ENCODE assay signal across 25 cellular contexts in genomic region chr16:1061769-1062505, GRCh38. TPM values are rescaled to one million over a fixed set of nuclear protein-coding genes. Genes with fewer than 3 reads are reported as not detected.
DNase-seq lines count a peak whose midpoint lies in the region; ATAC-seq, FAIRE-seq and TF ChIP-seq lines count a peak whose summit lies in the region.
"Had no signal": no experiment of that assay in that cellular context is flagged by ENCODE, and none has a peak within 500 bp of the region (broad histone marks: within the 10 kb centered on the region; RNA-seq: fewer than 3 reads in every experiment).

No MANE protein-coding gene starts in this region.

- H3K4me1 ChIP-seq in HepG2 (ENCODE audit: insufficient read depth, low read length) (no peaks in the 10 kb centered on the region), right lobe of liver (no peaks in the 10 kb centered on the region), K562 (replicated peaks in 1 of 2; ENCODE audit: control insufficient read depth in 2 of 2, insufficient read depth in 2 of 2, low read length in 2 of 2) (peaks cover 0 to 29% of the 10 kb centered on the region in 2 experiments; a peak in 2 of 5 replicates), neuronal stem cell (ENCODE audit: control insufficient read depth in 2 of 2, insufficient read depth in 1 of 2, low read depth in 1 of 2, low read length in 2 of 2) (no peaks in the 10 kb centered on the region)
- H3K4me1 ChIP-seq: BE2C; BLaER1 treated with 17β-estradiol and CSF1 and Interleukin-3, amounts not matched to agents 10 nM and 100 nM had no signal

- H2AFZ ChIP-seq in HepG2 (ENCODE audit: low read length) (no peak overlapping the region), K562 (ENCODE audit: low read depth, low read length) (no peak overlapping the region), neuronal stem cell (ENCODE audit: low read length) (no peak overlapping the region)

- H2BK120ac ChIP-seq in neuronal stem cell (ENCODE audit: low read depth, low read length): peak overlapping the region; percentile 47

- FAIRE-seq in HepG2 (lab: Jason Lieb, UNC): no peak
- FAIRE-seq in K562 (lab: Jason Lieb, UNC): no peak
- FAIRE-seq: A549, GM12892 had no signal

- no peak overlapping the region for H2BK5ac ChIP-seq in neuronal stem cell (ENCODE audit: low read length)

- H3K23ac ChIP-seq in neuronal stem cell (ENCODE audit: low read depth, low read length, poor library complexity): peak overlapping the region; percentile 65

- H3K4me2 ChIP-seq in HepG2 (ENCODE audit: low read depth, low read length): no peak overlapping the region
- no peak overlapping the region for H3K4me2 ChIP-seq in K562 (ENCODE audit: insufficient read depth, low read length)
- H3K4me2 ChIP-seq in neuronal stem cell (ENCODE audit: insufficient read depth, low read length, poor library complexity, severe bottlenecking): no peak overlapping the region
- H3K4me2 ChIP-seq: A549; BLaER1 treated with 17β-estradiol and CSF1 and Interleukin-3, amounts not matched to agents 10 nM and 100 nM had no signal

- no peak overlapping the region for H3K27ac ChIP-seq in HepG2 (ENCODE audit: extremely low read length, insufficient read depth, low read length)
- no peak overlapping the region for H3K27ac ChIP-seq in right lobe of liver
- H3K27ac ChIP-seq in K562 (ENCODE audit: extremely low read depth, low read depth, low read length): no peak overlapping the region
- no peak overlapping the region for H3K27ac ChIP-seq in neuronal stem cell (replicated peaks; ENCODE audit: low read length)
- H3K27ac ChIP-seq: A549; BLaER1 treated with 17β-estradiol and CSF1 and Interleukin-3, amounts not matched to agents 10 nM and 100 nM had no signal

- H4K8ac ChIP-seq in neuronal stem cell (ENCODE audit: low read depth, low read length): no peak overlapping the region

- no peak overlapping the region for H3K4ac ChIP-seq in neuronal stem cell (ENCODE audit: low read length)

- no peaks in the 10 kb centered on the region for H3K79me1 ChIP-seq in neuronal stem cell (ENCODE audit: low read depth, low read length)

- H3K9me1 ChIP-seq in K562 (ENCODE audit: control insufficient read depth, insufficient read depth, low read length): no peaks in the 10 kb centered on the region

- H2BK15ac ChIP-seq in neuronal stem cell (ENCODE audit: low read length): peak overlapping the region; percentile 26

- ATAC-seq in HepG2 (no peak), right lobe of liver (no peak), K562 (peak; percentile 64; the same call in 2 of the 3 replicates)

- no peak overlapping the region for H3K9ac ChIP-seq in HepG2 (ENCODE audit: insufficient read depth, low read depth, low read length)
- no peak overlapping the region; a peak in 1 of 4 replicates for H3K9ac ChIP-seq in K562 (ENCODE audit: insufficient read depth in 1 of 2, low read depth in 2 of 2, low read length in 2 of 2)
- H3K9ac ChIP-seq in neuronal stem cell (ENCODE audit: low read depth, low read length, poor library complexity): peak overlapping the region; percentile 21
- H3K9ac ChIP-seq: BLaER1 treated with 17β-estradiol and CSF1 and Interleukin-3, amounts not matched to agents 10 nM and 100 nM had no signal

- TF ChIP-seq RAD21 in HepG2 (CRISPR knock-in tag; IDR thresholded peaks at IDR 0.05): no peak
- no peak for TF ChIP-seq RAD21 in K562 (CRISPR knock-in tag; conservative IDR thresholded peaks at IDR 0.05 in 1 of 2, IDR thresholded peaks at IDR 0.05 in 1 of 2)

- no peak overlapping the region for H2BK12ac ChIP-seq in neuronal stem cell (ENCODE audit: low read length)

- H2AK5ac ChIP-seq in neuronal stem cell (ENCODE audit: low read depth, low read length): peak overlapping the region; percentile 99

- POLR2A ChIA-PET in HepG2 (lab: Yijun Ruan, JAX): no interaction called here
- POLR2A ChIA-PET in K562 (lab: Yijun Ruan, JAX): interaction anchor here (0.5 to 0.6 kb wide), 2 partner anchors 9 to 30 kb away, joined by 3 read pairs; no protein-coding TSS in a partner anchor

- no peak for DNase-seq in HepG2 (ENCODE audit: low spot score)
- DNase-seq in right lobe of liver: no peak
- DNase-seq in K562 (ENCODE audit: extremely low read depth in 1 of 4, low spot score in 3 of 4): no peak
- DNase-seq in neuronal stem cell (ENCODE audit: low spot score): no peak
- DNase-seq in OCI-M2 (lab: John Stamatoyannopoulos, UW; ENCODE audit: unreplicated experiment): no peak
- no peak for DNase-seq in T-helper 2 cell
- DNase-seq: 8988T; ACHN; AML-193; BE2C; Calu3; CD4-positive, alpha-beta T cell; CD8-positive, alpha-beta memory T cell; COR-L47; DMS53; DMS79 treated with DMSO at 0.1 percent for 48 hours; GOT3; H7; HCEC 1CT had no signal

- H3K36me3 ChIP-seq in HepG2 (replicated peaks in 1 of 2; ENCODE audit: control insufficient read depth in 1 of 2, insufficient read depth in 2 of 2, low read length in 2 of 2) (no peaks in the 10 kb centered on the region), right lobe of liver (no peaks in the 10 kb centered on the region), K562 (ENCODE audit: control insufficient read depth, insufficient read depth, low read length) (no peaks in the 10 kb centered on the region), neuronal stem cell (replicated peaks in 1 of 2; ENCODE audit: control insufficient read depth in 2 of 2, insufficient read depth in 2 of 2, low read length in 2 of 2) (no peaks in the 10 kb centered on the region)
- H3K36me3 ChIP-seq: BE2C; BLaER1 treated with 17β-estradiol and CSF1 and Interleukin-3, amounts not matched to agents 10 nM and 100 nM had no signal

- TF ChIP-seq POLR2A in HepG2 (IDR thresholded peaks at IDR 0.05; ENCODE audit: insufficient read depth in 1 of 2, low read depth in 2 of 2, low read length in 2 of 2) (no peak), right lobe of liver (IDR thresholded peaks at IDR 0.05) (no peak), K562 (conservative IDR thresholded peaks at IDR 0.05) (no peak)

- H3K79me2 ChIP-seq in HepG2 (ENCODE audit: insufficient read depth, low read length) (no peaks in the 10 kb centered on the region), K562 (ENCODE audit: control insufficient read depth, insufficient read depth, low read length) (no peaks in the 10 kb centered on the region)

- TF ChIP-seq EP300 in HepG2 (IDR thresholded peaks at IDR 0.05; ENCODE audit: low read depth in 2 of 2, low read length in 2 of 2): no peak
- TF ChIP-seq EP300 in HepG2 (CRISPR knock-in tag; IDR thresholded peaks at IDR 0.05; ENCODE audit: borderline replicate concordance): no peak
- no peak for TF ChIP-seq EP300 in K562 (IDR thresholded peaks at IDR 0.05; ENCODE audit: low read length)

- intact Hi-C loops in HepG2 (cut with micrococcal nuclease; ENCODE audit: unreplicated experiment) (no loop called here), right lobe of liver (cut with DNase I) (no loop called here), K562 (cut with micrococcal nuclease) (no loop called here)

- H4K91ac ChIP-seq in neuronal stem cell (ENCODE audit: low read depth, low read length, poor library complexity): no peak overlapping the region

- in situ Hi-C loops in HepG2 (cut with HindIII; ENCODE audit: extremely low pct_ligation_motif_present, low pct_unique_long_range_greater_than_20kb) (no loop called here), K562 (cut with MboI) (no loop called here)

- CTCF ChIA-PET in HepG2 (lab: Yijun Ruan, JAX; ENCODE audit: low intra/inter-chr PET ratio, low total read pairs): no interaction called here
- CTCF ChIA-PET in K562 (lab: Yijun Ruan, JAX; ENCODE audit: low intra/inter-chr PET ratio): no interaction called here

- BruUV-seq in HepG2 (replicated peaks; lab: Mats Ljungman, UMichigan) (no TSS peak), K562 (replicated peaks; lab: Mats Ljungman, UMichigan) (no TSS peak)

- no peak overlapping the region for H3K4me3 ChIP-seq in HepG2 (replicated peaks in 1 of 3; ENCODE audit: insufficient read depth in 1 of 3, low read depth in 2 of 3, low read length in 3 of 3)
- H3K4me3 ChIP-seq in right lobe of liver: no peak overlapping the region
- H3K4me3 ChIP-seq in K562: no peak overlapping the region
- no peak overlapping the region for H3K4me3 ChIP-seq in neuronal stem cell (ENCODE audit: low read length in 2 of 2)
- H3K4me3 ChIP-seq: A549; BLaER1 treated with 17β-estradiol and CSF1 and Interleukin-3, amounts not matched to agents 10 nM and 100 nM had no signal

- peaks cover 24 to 71% of the 10 kb centered on the region in 2 experiments for H3K27me3 ChIP-seq in HepG2 (ENCODE audit: control insufficient read depth in 1 of 2, insufficient read depth in 2 of 2, low read length in 2 of 2)
- no peaks in the 10 kb centered on the region for H3K27me3 ChIP-seq in right lobe of liver
- H3K27me3 ChIP-seq in K562 (ENCODE audit: control insufficient read depth in 2 of 2, insufficient read depth in 2 of 2, low read length in 2 of 2): peaks cover 22 to 65% of the 10 kb centered on the region in 2 experiments
- peaks cover 0 to 11% (median 0%) of the 10 kb centered on the region in 3 experiments for H3K27me3 ChIP-seq in neuronal stem cell (ENCODE audit: control insufficient read depth in 3 of 3, insufficient read depth in 3 of 3, low read depth in 1 of 3, low read length in 3 of 3)

- H3K9me3 ChIP-seq in HepG2 (ENCODE audit: low read length): no peaks in the 10 kb centered on the region
- H3K9me3 ChIP-seq in right lobe of liver: no peaks in the 10 kb centered on the region
- H3K9me3 ChIP-seq in K562 (replicated peaks; ENCODE audit: control insufficient read depth, insufficient read depth, low read depth, low read length): no peaks in the 10 kb centered on the region
- peaks cover 4 to 12% of the 10 kb centered on the region in 2 donors for H3K9me3 ChIP-seq in neuronal stem cell (replicated peaks in 1 of 2; ENCODE audit: control insufficient read depth in 2 of 2, insufficient read depth in 1 of 2, low read depth in 1 of 2, low read length in 2 of 2)
- H3K9me3 ChIP-seq: BE2C had no signal

- TF ChIP-seq CTCF in HepG2 (CRISPR knock-in tag; IDR thresholded peaks at IDR 0.05) (no peak), right lobe of liver (IDR thresholded peaks at IDR 0.05) (no peak), K562 (IDR thresholded peaks at IDR 0.05 in 2 of 3, conservative IDR thresholded peaks at IDR 0.05 in 1 of 3; ENCODE audit: insufficient read depth in 2 of 3, low read depth in 1 of 3, low read length in 3 of 3) (no peak)

- no peaks in the 10 kb centered on the region; the same call in 1 of the 2 replicates for H4K20me1 ChIP-seq in HepG2 (ENCODE audit: insufficient read depth, low read length)
- 0 out of 2 replicates have a peak, but pooled peaks cover 7% of the 10 kb centered on the region for H4K20me1 ChIP-seq in K562 (replicated peaks; ENCODE audit: control insufficient read depth, insufficient read depth, low read length)

- H3K18ac ChIP-seq in neuronal stem cell (ENCODE audit: low read length): peak overlapping the region; percentile 57

- WGBS in HepG2 (ENCODE audit: low lambda C conversion rate): 27% methylated on average over 18 of the region's 43 CpGs
- WGBS in right lobe of liver (ENCODE audit: insufficient coverage, low coverage, low lambda C conversion rate, missing lambda C conversion rate): 76% methylated on average over 12 of the region's 43 CpGs
- WGBS in K562 (ENCODE audit: insufficient coverage, low coverage, missing lambda C conversion rate): 5% methylated on average over 39 of the region's 43 CpGs
- no CpG with 5 or more reads among the region's 43 CpGs for WGBS in neuronal stem cell (ENCODE audit: extremely low coverage in 2 of 2, insufficient read length in 2 of 2, insufficient replicate concordance in 1 of 2), 2 donors

- no peak overlapping the region for H3K14ac ChIP-seq in neuronal stem cell (ENCODE audit: low read length)

RNA-seq across cellular contexts. Expression of gene SSTR5, which starts 10.6 kb away (rescaled TPM):
- total RNA-seq in HepG2 (2016; rRNA removed; fragmentation: Illumina TruSeq; extraction: Trizol) (0.14 and 0.49 TPM in 2 replicates), right lobe of liver (not detected), K562 (2014; rRNA removed) (not detected in 2 replicates), K562 (2014; rRNA removed; fragmentation: Illumina TruSeq; extraction: Trizol) (not detected in 2 replicates), K562 (2015; rRNA removed; fragmentation: Illumina TruSeq; extraction: Trizol) (not detected in 2 replicates), K562 (2021) (not detected in 2 replicates)
- 0.18 TPM in 1 of 2 replicates, not detected in the other for total RNA-seq in HepG2 (2016; cell fraction: cytosol; rRNA removed; fragmentation: Illumina TruSeq; extraction: Trizol; ENCODE audit: low read depth)
- 0.22 TPM in 1 of 2 replicates, not detected in the other for total RNA-seq in HepG2 (2016; cell fraction: insoluble cytoplasmic fraction; rRNA removed; fragmentation: Illumina TruSeq; extraction: Trizol)
- total RNA-seq in HepG2 (2016; cell fraction: membrane; rRNA removed; fragmentation: Illumina TruSeq; extraction: Trizol): 0.14 and 0.15 TPM in 2 replicates
- not detected in 2 replicates for total RNA-seq in HepG2 (2016; cell fraction: nucleus; rRNA removed; fragmentation: Illumina TruSeq; extraction: Trizol)
- polyA plus RNA-seq in HepG2 (2011; rRNA removed) (0.20 and 0.26 TPM in 2 replicates), K562 (2011; rRNA removed) (not detected in 2 replicates), K562 (2014; fragmentation: Illumina TruSeq; extraction: Trizol) (not detected in 2 replicates), K562 (2014; fragmentation: Nextera tagmentation; extraction: Ambion mirVana) (not detected), K562 (2014; rRNA removed) (not detected in 2 replicates)
- 0.55 and 0.79 TPM in 2 replicates for polyA plus RNA-seq in HepG2 (2011; cell fraction: cytosol; rRNA removed)
- polyA plus RNA-seq in HepG2 (2011; cell fraction: nucleus; rRNA removed): 0.55 and 0.62 TPM in 2 replicates
- polyA plus RNA-seq in HepG2 (2012): 1.3 and 2.0 TPM in 2 replicates
- polyA plus RNA-seq in HepG2 (2016; cell fraction: cytosol; fragmentation: Illumina TruSeq; extraction: Trizol; ENCODE audit: low read depth): not detected in 2 replicates
- not detected in 2 replicates for polyA plus RNA-seq in HepG2 (2016; cell fraction: insoluble cytoplasmic fraction; fragmentation: Illumina TruSeq; extraction: Trizol; ENCODE audit: low read depth)
- polyA plus RNA-seq in HepG2 (2016; cell fraction: membrane; fragmentation: Illumina TruSeq; extraction: Trizol; ENCODE audit: low read depth): 0.18 TPM in 1 of 2 replicates, not detected in the other
- polyA plus RNA-seq in HepG2 (2016; cell fraction: nucleus; fragmentation: Illumina TruSeq; extraction: Trizol; ENCODE audit: insufficient read depth, low read depth): 0.36 TPM in 1 of 2 replicates, not detected in the other
- polyA minus RNA-seq in HepG2 (2011; rRNA and poly(A)+ RNA removed; ENCODE audit: low replicate concordance): 0.26 and 1.1 TPM in 2 replicates
- 0.44 and 0.59 TPM in 2 replicates for polyA minus RNA-seq in HepG2 (2011; cell fraction: cytosol; rRNA and poly(A)+ RNA removed)
- polyA minus RNA-seq in HepG2 (2011; cell fraction: nucleus; rRNA and poly(A)+ RNA removed): 0.26 TPM in 1 of 2 replicates, not detected in the other
- total RNA-seq in K562 (2011; cell fraction: chromatin; rRNA removed; ENCODE audit: low replicate concordance): not detected in 2 replicates
- total RNA-seq in K562 (2011; cell fraction: nucleolus; rRNA removed): not detected in 2 replicates
- not detected in 2 replicates for total RNA-seq in K562 (2011; cell fraction: nucleoplasm; rRNA removed)
- not detected in 2 replicates for polyA plus RNA-seq in K562 (2011; cell fraction: cytosol; rRNA removed)
- not detected in 2 replicates for polyA plus RNA-seq in K562 (2011; cell fraction: nucleus; rRNA removed)
- not detected in 2 replicates for polyA plus RNA-seq in K562 (2012)
- polyA minus RNA-seq in K562 (2011; rRNA and poly(A)+ RNA removed): not detected in 2 replicates
- not detected in 2 replicates for polyA minus RNA-seq in K562 (2011; cell fraction: cytosol; rRNA and poly(A)+ RNA removed)
- not detected in 2 replicates for polyA minus RNA-seq in K562 (2011; cell fraction: nucleus; rRNA and poly(A)+ RNA removed)
- not detected for polyA plus RNA-seq in neuronal stem cell (2013, experiment 1 of 2)
- not detected for polyA plus RNA-seq in neuronal stem cell (2013, experiment 2 of 2)
- total RNA-seq: Calu3; CD4-positive, alpha-beta T cell; CD8-positive, alpha-beta memory T cell; Daoy; G401 had no signal
- polyA plus RNA-seq: CD14-positive monocyte; CD8-positive, alpha-beta memory T cell had no signal

RNA-seq across cellular contexts. Expression of gene C1QTNF8, which starts 34.1 kb away (rescaled TPM):
- total RNA-seq in HepG2 (2016; rRNA removed; fragmentation: Illumina TruSeq; extraction: Trizol) (0.09 TPM in 1 of 2 replicates, not detected in the other), right lobe of liver (not detected), K562 (2014; rRNA removed) (not detected in 2 replicates), K562 (2014; rRNA removed; fragmentation: Illumina TruSeq; extraction: Trizol) (not detected in 2 replicates), K562 (2015; rRNA removed; fragmentation: Illumina TruSeq; extraction: Trizol) (not detected in 2 replicates), K562 (2021) (not detected in 2 replicates)
- total RNA-seq in HepG2 (2016; cell fraction: cytosol; rRNA removed; fragmentation: Illumina TruSeq; extraction: Trizol; ENCODE audit: low read depth): 0.20 TPM in 1 of 2 replicates, not detected in the other
- not detected in 2 replicates for total RNA-seq in HepG2 (2016; cell fraction: insoluble cytoplasmic fraction; rRNA removed; fragmentation: Illumina TruSeq; extraction: Trizol)
- not detected in 2 replicates for total RNA-seq in HepG2 (2016; cell fraction: membrane; rRNA removed; fragmentation: Illumina TruSeq; extraction: Trizol)
- total RNA-seq in HepG2 (2016; cell fraction: nucleus; rRNA removed; fragmentation: Illumina TruSeq; extraction: Trizol): 0.22 TPM in 1 of 2 replicates, not detected in the other
- polyA plus RNA-seq in HepG2 (2011; rRNA removed) (not detected in 2 replicates), K562 (2011; rRNA removed) (not detected in 2 replicates), K562 (2014; fragmentation: Illumina TruSeq; extraction: Trizol) (not detected in 2 replicates), K562 (2014; fragmentation: Nextera tagmentation; extraction: Ambion mirVana) (not detected), K562 (2014; rRNA removed) (not detected in 2 replicates)
- not detected in 2 replicates for polyA plus RNA-seq in HepG2 (2011; cell fraction: cytosol; rRNA removed)
- 0.13 TPM in 1 of 2 replicates, not detected in the other for polyA plus RNA-seq in HepG2 (2011; cell fraction: nucleus; rRNA removed)
- polyA plus RNA-seq in HepG2 (2012): not detected in 2 replicates
- not detected in 2 replicates for polyA plus RNA-seq in HepG2 (2016; cell fraction: cytosol; fragmentation: Illumina TruSeq; extraction: Trizol; ENCODE audit: low read depth)
- not detected in 2 replicates for polyA plus RNA-seq in HepG2 (2016; cell fraction: insoluble cytoplasmic fraction; fragmentation: Illumina TruSeq; extraction: Trizol; ENCODE audit: low read depth)
- not detected in 2 replicates for polyA plus RNA-seq in HepG2 (2016; cell fraction: membrane; fragmentation: Illumina TruSeq; extraction: Trizol; ENCODE audit: low read depth)
- not detected in 2 replicates for polyA plus RNA-seq in HepG2 (2016; cell fraction: nucleus; fragmentation: Illumina TruSeq; extraction: Trizol; ENCODE audit: insufficient read depth, low read depth)
- polyA minus RNA-seq in HepG2 (2011; rRNA and poly(A)+ RNA removed; ENCODE audit: low replicate concordance): not detected in 2 replicates
- not detected in 2 replicates for polyA minus RNA-seq in HepG2 (2011; cell fraction: cytosol; rRNA and poly(A)+ RNA removed)
- polyA minus RNA-seq in HepG2 (2011; cell fraction: nucleus; rRNA and poly(A)+ RNA removed): not detected in 2 replicates
- total RNA-seq in K562 (2011; cell fraction: chromatin; rRNA removed; ENCODE audit: low replicate concordance): not detected in 2 replicates
- not detected in 2 replicates for total RNA-seq in K562 (2011; cell fraction: nucleolus; rRNA removed)
- total RNA-seq in K562 (2011; cell fraction: nucleoplasm; rRNA removed): not detected in 2 replicates
- not detected in 2 replicates for polyA plus RNA-seq in K562 (2011; cell fraction: cytosol; rRNA removed)
- polyA plus RNA-seq in K562 (2011; cell fraction: nucleus; rRNA removed): not detected in 2 replicates
- not detected in 2 replicates for polyA plus RNA-seq in K562 (2012)
- polyA minus RNA-seq in K562 (2011; rRNA and poly(A)+ RNA removed): not detected in 2 replicates
- polyA minus RNA-seq in K562 (2011; cell fraction: cytosol; rRNA and poly(A)+ RNA removed): not detected in 2 replicates
- polyA minus RNA-seq in K562 (2011; cell fraction: nucleus; rRNA and poly(A)+ RNA removed): not detected in 2 replicates
- polyA plus RNA-seq in neuronal stem cell (2013, experiment 1 of 2): not detected
- polyA plus RNA-seq in neuronal stem cell (2013, experiment 2 of 2): not detected
- total RNA-seq: Calu3; CD4-positive, alpha-beta T cell; CD8-positive, alpha-beta memory T cell; Daoy; H7 had no signal
- polyA plus RNA-seq: A549; CD14-positive monocyte; CD8-positive, alpha-beta memory T cell had no signal

Comparison
In these comparisons a context has a peak if more than half of its experiments do, and no peak if none do; other contexts are left out.
1. Of the 241 proteins assayed by ChIP-seq in both HepG2 and K562: peak only in HepG2: none; only in K562: CREM; in both: none; in neither: 238; mixed calls (peak in some experiments, not most) for 2.